11 cellular contexts compared by ENCODE assay signal in genomic region chr5:109692852-109693251, GRCh38. TPM values are rescaled to one million over a fixed set of nuclear protein-coding genes. Genes with fewer than 3 reads are reported as not detected.
DNase-seq lines count a peak whose midpoint lies in the region; ATAC-seq and TF ChIP-seq lines count a peak whose summit lies in the region.
"Had no signal": no experiment of that assay in that cellular context is flagged by ENCODE, and none has a peak within 500 bp of the region (broad histone marks: within the 10 kb centered on the region; RNA-seq: fewer than 3 reads in every experiment).

No MANE protein-coding gene starts in this region.

- peaks cover 55 to 69% (median 59%) of the 10 kb centered on the region in 10 experiments for H3K4me1 ChIP-seq in BLaER1 treated with 17β-estradiol and CSF1 and Interleukin-3, amounts not matched to agents 10 nM and 100 nM
- peaks cover 18% of the 10 kb centered on the region for H3K4me1 ChIP-seq in IMR-90 (ENCODE audit: control insufficient read depth, insufficient read depth, low read length)

- H3K27ac ChIP-seq in BLaER1 treated with 17β-estradiol and CSF1 and Interleukin-3, amounts not matched to agents 10 nM and 100 nM = no peak overlapping the region
- H3K27ac ChIP-seq in IMR-90 (ENCODE audit: insufficient read depth, low read length) = no peak overlapping the region

- H3K36me3 Mint-ChIP-seq in brain (peaks cover 10% of the 10 kb centered on the region), neural crest cell (ENCODE audit: low read depth) (no peaks in the 10 kb centered on the region)

- peak overlapping the region; percentile 49 to 93 (median 83) for H3K4me2 ChIP-seq in BLaER1 treated with 17β-estradiol and CSF1 and Interleukin-3, amounts not matched to agents 10 nM and 100 nM
- H3K4me2 ChIP-seq in IMR-90 (ENCODE audit: low read depth, low read length) = peak overlapping the region; percentile 34; the same call in 1 of the 2 replicates

- H3K27me3 Mint-ChIP-seq in brain (no peaks in the 10 kb centered on the region), neural crest cell (ENCODE audit: low read depth) (no peaks in the 10 kb centered on the region)

- H3K4me1 Mint-ChIP-seq in brain (peaks cover 66% of the 10 kb centered on the region), neural crest cell (peaks cover 50% of the 10 kb centered on the region)

- POLR2A ChIA-PET in IMR-90 (lab: Charles Lee; ENCODE audit: unreplicated experiment) = no interaction called here

- no peak overlapping the region for H3K23ac ChIP-seq in IMR-90 (ENCODE audit: low read depth, low read length)

- no peak overlapping the region for H3K18ac ChIP-seq in IMR-90 (ENCODE audit: low read depth, low read length)

- H2BK15ac ChIP-seq in IMR-90 (ENCODE audit: low read depth, low read length) = no peak overlapping the region

- WGBS in IMR-90 (ENCODE audit: extremely low coverage in 2 of 2, insufficient read length in 1 of 2), 2 experiments = 100% methylated on average over 1 of the region's 4 CpGs; no CpG with 5 or more reads in 1 of the 2 experiments

- no peak overlapping the region for H2AK9ac ChIP-seq in IMR-90 (replicated peaks; ENCODE audit: low read depth, low read length, poor library complexity)

- in situ Hi-C loops in IMR-90 (cut with MboI; ENCODE audit: low sequenced_read_pairs) = loop anchor here (25.0 kb wide), 1 partner anchor 919 kb away; no protein-coding TSS in a partner anchor

- TF ChIP-seq POLR2A in IMR-90 (IDR thresholded peaks at IDR 0.05; ENCODE audit: low read depth, low read length) = no peak

- no peak overlapping the region for H3K14ac ChIP-seq in IMR-90 (replicated peaks; ENCODE audit: low read depth, low read length)

- H2BK5ac ChIP-seq in IMR-90 (ENCODE audit: low read depth, low read length, poor library complexity, severe bottlenecking) = peak overlapping the region; percentile 51

- no peaks in the 10 kb centered on the region for H3K27me3 ChIP-seq in BLaER1 treated with 17β-estradiol and CSF1 and Interleukin-3, amounts not matched to agents 10 nM and 100 nM
- H3K27me3 ChIP-seq in IMR-90 (ENCODE audit: control insufficient read depth, insufficient read depth, low read length) = no peaks in the 10 kb centered on the region

- H3K27ac Mint-ChIP-seq in brain (peak overlapping the region in 2 of 5 experiments; percentile 33 to 96), neural crest cell (ENCODE audit: unreplicated experiment) (no peak overlapping the region)

- H3K9me3 ChIP-seq in BLaER1 treated with 17β-estradiol and CSF1 and Interleukin-3, amounts not matched to agents 10 nM and 100 nM (replicated peaks in 1 of 11) = peaks cover 0 to 7% (median 2%) of the 10 kb centered on the region in 11 experiments; a peak in 12 of 22 replicates
- peaks cover 6% of the 10 kb centered on the region; the same call in 1 of the 2 replicates for H3K9me3 ChIP-seq in IMR-90 (ENCODE audit: control insufficient read depth, insufficient read depth, low read length)

- no peak overlapping the region for H4K5ac ChIP-seq in IMR-90 (ENCODE audit: low read depth, low read length)

- H3K9ac ChIP-seq in BLaER1 treated with 17β-estradiol and CSF1 and Interleukin-3, amounts not matched to agents 10 nM and 100 nM = no peak overlapping the region
- H3K9ac ChIP-seq in IMR-90 (ENCODE audit: low read depth, low read length) = no peak overlapping the region

- BruUV-seq in IMR-90 (replicated peaks; lab: Mats Ljungman, UMichigan) = no TSS peak

- H3K79me1 ChIP-seq in IMR-90 (ENCODE audit: low read depth in 1 of 2, low read length in 2 of 2) = peaks cover 11 to 45% of the 10 kb centered on the region in 2 experiments; a peak in 3 of 4 replicates

- H2BK20ac ChIP-seq in IMR-90 (ENCODE audit: low read depth, low read length) = no peak overlapping the region

- H3K4me3 ChIP-seq in BLaER1 treated with 17β-estradiol and CSF1 and Interleukin-3, amounts not matched to agents 10 nM and 100 nM = no peak overlapping the region
- no peak overlapping the region for H3K4me3 ChIP-seq in IMR-90 (ENCODE audit: insufficient read depth, low read depth, low read length)
- H3K4me3 ChIP-seq: mucosa of descending colon had no signal

- TF ChIP-seq CTCF in IMR-90 (conservative IDR thresholded peaks at IDR 0.05; ENCODE audit: low read depth, low read length) (no peak), brain (conservative IDR thresholded peaks at IDR 0.05) (no peak), neural crest cell (conservative IDR thresholded peaks at IDR 0.05) (no peak)

- CTCF ChIA-PET in IMR-90 (lab: Yijun Ruan, JAX) = interaction anchor here (0.6 kb wide), 3 partner anchors 45 to 930 kb away, joined by 3 to 5 read pairs (median 4); no protein-coding TSS in a partner anchor

- H4K20me1 ChIP-seq in BLaER1 treated with 17β-estradiol and CSF1 and Interleukin-3, amounts not matched to agents 10 nM and 100 nM = peaks cover 13 to 80% (median 41%) of the 10 kb centered on the region in 11 experiments; a peak in 20 of 22 replicates
- peaks cover 26% of the 10 kb centered on the region for H4K20me1 ChIP-seq in IMR-90 (ENCODE audit: insufficient read depth, low read length)

- no peak for TF ChIP-seq RAD21 in IMR-90 (IDR thresholded peaks at IDR 0.05; ENCODE audit: low read length)

- intact Hi-C loops in IMR-90 (cut with micrococcal nuclease) = loop anchor here (5.0 kb wide), 3 partner anchors 134 to 934 kb away; no protein-coding TSS in a partner anchor

- no peak overlapping the region for H4K8ac ChIP-seq in IMR-90 (ENCODE audit: low read depth in 2 of 2, low read length in 2 of 2)

- dilution Hi-C loops in IMR-90 (cut with HindIII; ENCODE audit: low sequenced_read_pairs, unreplicated experiment) = no loop called here

- H3K56ac ChIP-seq in IMR-90 (ENCODE audit: extremely low read depth, insufficient read depth, low read length) = no peak overlapping the region

- no peak overlapping the region for H2BK120ac ChIP-seq in IMR-90 (ENCODE audit: low read depth, low read length)

- peak overlapping the region; percentile 91 to 97 (median 91) for H3K4me3 Mint-ChIP-seq in brain
- peak overlapping the region; percentile 92 for H3K4me3 Mint-ChIP-seq in neural crest cell

- H2AK5ac ChIP-seq in IMR-90 (ENCODE audit: low read depth, low read length) = no peak overlapping the region

- ATAC-seq in IMR-90 (ENCODE audit: low read depth) = no peak
- no peak for ATAC-seq in GM18502 (IDR thresholded peaks at IDR 0.05; ENCODE audit: poor library complexity, unreplicated experiment)
- no peak for ATAC-seq in HG02642 (IDR thresholded peaks at IDR 0.05; ENCODE audit: poor library complexity, unreplicated experiment)
- ATAC-seq: mucosa of descending colon had no signal

- H3K4ac ChIP-seq in IMR-90 (ENCODE audit: low read depth, low read length) = 0 out of 2 replicates have a peak overlapping the region, but pooled peaks have one; percentile 29

- H3K9me3 Mint-ChIP-seq in brain = peaks cover 4 to 12% (median 11%) of the 10 kb centered on the region in 5 experiments
- H3K9me3 Mint-ChIP-seq in neural crest cell = no peaks in the 10 kb centered on the region

- no peak overlapping the region for H2AFZ ChIP-seq in IMR-90 (replicated peaks; ENCODE audit: low read length, poor library complexity)

- DNase-seq in IMR-90 (no peak), neural crest cell (ENCODE audit: low read depth, low spot score) (no peak), T-helper 9 cell (no peak), NCI-H2196 treated with DMSO at 0.1 percent for 48 hours (lab: John Stamatoyannopoulos, UW; ENCODE audit: unreplicated experiment) (no peak)
- DNase-seq: activated CD4-positive, alpha-beta T cell treated with anti-CD3 and anti-CD28 coated beads for 48 hours; NCI-H1694 treated with DMSO at 0.1 percent for 48 hours had no signal

- peaks cover 0 to 11% (median 2%) of the 10 kb centered on the region in 11 experiments; a peak in 13 of 22 replicates for H3K36me3 ChIP-seq in BLaER1 treated with 17β-estradiol and CSF1 and Interleukin-3, amounts not matched to agents 10 nM and 100 nM
- H3K36me3 ChIP-seq in IMR-90 (ENCODE audit: control insufficient read depth, insufficient read depth, low read length) = no peaks in the 10 kb centered on the region; the same call in 1 of the 2 replicates

- peaks cover 8% of the 10 kb centered on the region for H3K9me1 ChIP-seq in IMR-90 (ENCODE audit: insufficient read depth, low read length)

- no peak overlapping the region for H4K91ac ChIP-seq in IMR-90 (ENCODE audit: insufficient read depth, low read depth, low read length)

TF ChIP-seq in IMR-90, 13 proteins besides CTCF, POLR2A, EP300 and RAD21:
- TF ChIP-seq RFX5 (IDR thresholded peaks at IDR 0.05; ENCODE audit: low read depth, low read length) (no peak), MXI1 (IDR thresholded peaks at IDR 0.05; ENCODE audit: borderline replicate concordance, low read depth, low read length) (no peak), MAFK (IDR thresholded peaks at IDR 0.05; ENCODE audit: low read depth, low read length) (no peak), CHD1 (IDR thresholded peaks at IDR 0.05; ENCODE audit: low read depth, low read length) (no peak), NFE2L2 (IDR thresholded peaks at IDR 0.05; ENCODE audit: low read depth, low read length) (no peak), RCOR1 (IDR thresholded peaks at IDR 0.05; ENCODE audit: insufficient replicate concordance, low read length) (no peak)

RNA-seq across cellular contexts. Expression of gene MAN2A1, which starts 3.1 kb away (rescaled TPM):
- total RNA-seq in IMR-90 (2012; rRNA removed) = 29.6 and 46.4 TPM in 2 replicates
- 14.1 and 16.4 TPM in 2 replicates for polyA plus RNA-seq in IMR-90 (2012; rRNA removed)
- 3.6 and 6.5 TPM in 2 replicates for polyA plus RNA-seq in IMR-90 (2012; cell fraction: cytosol; rRNA removed)
- 2.6 and 17.5 TPM in 2 replicates for polyA plus RNA-seq in IMR-90 (2012; cell fraction: nucleus; rRNA removed; ENCODE audit: low replicate concordance)
- 4.8 TPM for polyA plus RNA-seq in brain (ENCODE audit: insufficient read depth, low read depth, low replicate concordance)
- total RNA-seq in neural crest cell = 24.9 and 25.5 TPM in 2 replicates
